In genomic region chr19:4234142-4234861, GRCh38 we compare ENCODE assay signal across 1 cellular context.
TF ChIP-seq lines count a peak whose summit lies in the region.

No MANE protein-coding gene starts in this region.

TF ChIP-seq in HepG2, 621 proteins besides CTCF, POLR2A, EP300 and RAD21 (continued from another document and continues in another):
- TF ChIP-seq ZNF574 (CRISPR knock-in tag; IDR thresholded peaks at IDR 0.05) = no peak
- TF ChIP-seq CENPT (CRISPR knock-in tag; IDR thresholded peaks at IDR 0.05; ENCODE audit: low read depth) = no peak
- no peak for TF ChIP-seq ZNF605 (CRISPR knock-in tag; IDR thresholded peaks at IDR 0.05)
- TF ChIP-seq AHDC1 (CRISPR knock-in tag; IDR thresholded peaks at IDR 0.05; ENCODE audit: borderline replicate concordance) = no peak
- peak; percentile 40; the same call in 1 of the 2 replicates for TF ChIP-seq ZMYM4 (CRISPR knock-in tag; IDR thresholded peaks at IDR 0.05)
- no peak for TF ChIP-seq U2AF2 (IDR thresholded peaks at IDR 0.05; ENCODE audit: low read depth, low read length)
- TF ChIP-seq HMGA1 (CRISPR knock-in tag; conservative IDR thresholded peaks at IDR 0.05) = no peak
- no peak for TF ChIP-seq ZNF552 (CRISPR knock-in tag; IDR thresholded peaks at IDR 0.05; ENCODE audit: borderline replicate concordance)
- no peak for TF ChIP-seq SNAPC5 (CRISPR knock-in tag; IDR thresholded peaks at IDR 0.05; ENCODE audit: borderline replicate concordance)
- no peak for TF ChIP-seq ZNF670 (CRISPR knock-in tag; IDR thresholded peaks at IDR 0.05; ENCODE audit: borderline replicate concordance)
- 0 out of 2 replicates have a peak, but pooled peaks have one; percentile 16 for TF ChIP-seq ZNF441 (CRISPR knock-in tag; IDR thresholded peaks at IDR 0.05; ENCODE audit: borderline replicate concordance)
- no peak for TF ChIP-seq ZNF563 (CRISPR knock-in tag; IDR thresholded peaks at IDR 0.05)
- TF ChIP-seq THAP9 (CRISPR knock-in tag; IDR thresholded peaks at IDR 0.05; ENCODE audit: borderline replicate concordance) = no peak; the same call in 1 of the 2 replicates
- no peak for TF ChIP-seq ZNF136 (CRISPR knock-in tag; IDR thresholded peaks at IDR 0.05; ENCODE audit: low read depth)
- no peak for TF ChIP-seq NONO (IDR thresholded peaks at IDR 0.05)
- no peak for TF ChIP-seq NONO (CRISPR knock-in tag; conservative IDR thresholded peaks at IDR 0.05)
- no peak for TF ChIP-seq MBD4 (IDR thresholded peaks at IDR 0.05; ENCODE audit: borderline replicate concordance, low read length)
- no peak for TF ChIP-seq ZKSCAN8 (CRISPR knock-in tag; IDR thresholded peaks at IDR 0.05; ENCODE audit: borderline replicate concordance)
- no peak for TF ChIP-seq ZNF503 (CRISPR knock-in tag; IDR thresholded peaks at IDR 0.05)
- TF ChIP-seq JUND (CRISPR knock-in tag; IDR thresholded peaks at IDR 0.05) = no peak
- TF ChIP-seq MTA3 (CRISPR knock-in tag; IDR thresholded peaks at IDR 0.05) = no peak
- TF ChIP-seq ARNT (IDR thresholded peaks at IDR 0.05) = no peak
- no peak for TF ChIP-seq WIZ (CRISPR knock-in tag; IDR thresholded peaks at IDR 0.05)
- TF ChIP-seq FOSL2 (CRISPR knock-in tag; IDR thresholded peaks at IDR 0.05) = no peak
- TF ChIP-seq ZSCAN9 (CRISPR knock-in tag; IDR thresholded peaks at IDR 0.05; ENCODE audit: borderline replicate concordance) = no peak; the same call in 1 of the 2 replicates
- TF ChIP-seq ZNF274 (CRISPR knock-in tag; IDR thresholded peaks at IDR 0.05) = no peak
- no peak for TF ChIP-seq RBM22 (optimal IDR thresholded peaks at IDR 0.05; ENCODE audit: low read length)
- 0 out of 2 replicates have a peak, but pooled peaks have one; percentile 40 for TF ChIP-seq ZSCAN25 (CRISPR knock-in tag; IDR thresholded peaks at IDR 0.05)
- TF ChIP-seq CSRNP2 (CRISPR knock-in tag; conservative IDR thresholded peaks at IDR 0.05; ENCODE audit: low read depth) = no peak
- no peak for TF ChIP-seq DMTF1 (CRISPR knock-in tag; IDR thresholded peaks at IDR 0.05)
- no peak for TF ChIP-seq ZHX1 (CRISPR knock-in tag; IDR thresholded peaks at IDR 0.05; ENCODE audit: low read depth)
- TF ChIP-seq MTF2 (CRISPR knock-in tag; IDR thresholded peaks at IDR 0.05; ENCODE audit: borderline replicate concordance) = no peak
- no peak for TF ChIP-seq ZC3H4 (CRISPR knock-in tag; IDR thresholded peaks at IDR 0.05; ENCODE audit: borderline replicate concordance)
- 0 out of 2 replicates have a peak, but pooled peaks have one; percentile 44 for TF ChIP-seq FOXO4 (CRISPR knock-in tag; conservative IDR thresholded peaks at IDR 0.05)
- no peak for TF ChIP-seq CERS6 (CRISPR knock-in tag; IDR thresholded peaks at IDR 0.05)
